Comparison of ENCODE assay signal across 25 cellular contexts in genomic region chr3:195768414-195768813, GRCh38. TPM values are rescaled to one million over a fixed set of nuclear protein-coding genes. Genes with fewer than 3 reads are reported as not detected.
"Had no signal": no experiment of that assay in that cellular context is flagged by ENCODE, and none has a peak within 500 bp of the region (broad histone marks: within the 10 kb centered on the region; RNA-seq: fewer than 3 reads in every experiment).

No MANE protein-coding gene starts in this region.

- DNase-seq: activated CD4-positive, alpha-beta T cell treated with anti-CD3 and anti-CD28 coated beads for 36 hours; activated CD4-positive, alpha-beta T cell treated with anti-CD3 and anti-CD28 coated beads, Interleukin-2, amount 50 U/mL, for 4 hours; activated CD8-positive, alpha-beta memory T cell treated with anti-CD3 and anti-CD28 coated beads for 24 hours; activated effector memory CD4-positive, alpha-beta T cell treated with anti-CD3 and anti-CD28 coated beads, Interleukin-2, amount 50 U/mL, for 16 hours; activated naive CD4-positive, alpha-beta T cell treated with Interleukin-2 at 50 U/mL for 16 hours; activated T-cell treated with anti-CD3 and anti-CD28 coated beads, Interleukin-2, amount 50 U/mL, for 4 hours; anterior cingulate cortex; MV-4-11; NCI-H1105; NCI-H1436; NCI-H2081; NCI-H510A treated with DMSO at 0.1 percent for 48 hours; NK-92 treated with Interleukin-12 subunit alpha and Interleukin-12 subunit beta, amount 100 ng/mL, for 24 hours; OCI-M1; SHP77; SW 1271; WERI-Rb-1 had no signal

- H3K4me1 ChIP-seq: adrenal gland, SJSA1 had no signal

- H3K36me3 Mint-ChIP-seq: activated naive CD8-positive, alpha-beta T cell had no signal

- ATAC-seq: activated CD4-positive, alpha-beta T cell treated with anti-CD3 and anti-CD28 coated beads for 36 hours; activated T-cell treated with anti-CD3 and anti-CD28 coated beads, Interleukin-2, amount 50 U/mL, for 4 hours; Panc1 had no signal

- H3K9me3 Mint-ChIP-seq: activated T-cell treated with anti-CD3 and anti-CD28 coated beads, Interleukin-2, amount 50 U/mL, for 4 hours; central memory CD8-positive, alpha-beta T cell had no signal

- H3K27ac ChIP-seq: adrenal gland, RWPE1, SJSA1, WERI-Rb-1 had no signal

- H3K27me3 ChIP-seq: adrenal gland, MG63, SJSA1 had no signal

- H3K4me3 ChIP-seq: adrenal gland, MG63, SJSA1 had no signal

- H3K4me1 Mint-ChIP-seq: activated CD4-positive, alpha-beta T cell treated with anti-CD3 and anti-CD28 coated beads for 36 hours; central memory CD8-positive, alpha-beta T cell had no signal

- H3K4me3 Mint-ChIP-seq: activated CD4-positive, alpha-beta T cell treated with anti-CD3 and anti-CD28 coated beads for 36 hours; activated naive CD8-positive, alpha-beta T cell; activated T-cell treated with anti-CD3 and anti-CD28 coated beads, Interleukin-2, amount 50 U/mL, for 4 hours; central memory CD8-positive, alpha-beta T cell; T-helper 2 cell treated with Interferon-gamma antibody and Interleukin-4, amounts not matched to agents 5 μg/mL and 100 μg/mL, for 36 hours had no signal

- H3K27ac Mint-ChIP-seq: activated CD4-positive, alpha-beta T cell treated with anti-CD3 and anti-CD28 coated beads for 36 hours; activated naive CD8-positive, alpha-beta T cell; T-helper 2 cell treated with Interferon-gamma antibody and Interleukin-4, amounts not matched to agents 5 μg/mL and 100 μg/mL, for 36 hours had no signal

- H3K36me3 ChIP-seq: adrenal gland, MG63, SJSA1, WERI-Rb-1 had no signal

- H3K9me3 ChIP-seq: adrenal gland, MG63, SJSA1 had no signal

RNA-seq across cellular contexts. Expression of gene MUC4, which starts 43.3 kb away (rescaled TPM):
- total RNA-seq: SJSA1 had no signal

RNA-seq across cellular contexts. Expression of gene MUC20, which starts 47.6 kb away (rescaled TPM):
- total RNA-seq: SJSA1 had no signal
